Comparison of ENCODE assay signal across 24 cellular contexts in the genomic region with DNA sequence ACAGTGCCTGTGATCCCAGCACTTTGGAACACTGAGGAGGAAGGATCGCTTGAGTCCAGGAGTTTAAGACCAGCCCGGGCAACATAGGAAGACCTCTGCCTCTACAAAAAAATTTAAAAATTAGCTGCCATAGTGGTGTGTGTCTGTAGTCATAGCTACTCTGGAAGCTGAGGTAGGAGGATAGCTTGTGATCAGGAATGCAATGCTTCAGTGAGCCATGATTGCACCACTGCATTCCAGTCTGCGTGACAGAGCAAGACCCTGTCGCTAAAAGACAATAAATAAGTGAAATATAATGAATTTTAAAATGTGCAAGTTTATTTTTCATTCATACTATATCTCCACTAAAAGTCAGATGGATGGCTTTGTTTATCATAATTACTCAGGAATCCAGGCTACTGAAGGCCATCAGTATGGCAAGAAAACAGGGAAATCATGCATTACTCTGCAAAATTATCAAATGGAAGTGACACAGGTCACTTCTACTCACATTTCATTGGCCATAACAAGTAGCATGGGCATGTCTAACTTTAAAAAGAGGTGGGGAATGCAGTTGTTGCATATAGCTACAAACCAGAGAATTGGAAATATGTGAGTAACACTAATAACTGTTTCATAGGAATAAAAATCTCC. TPM values are rescaled to one million over a fixed set of nuclear protein-coding genes. Genes with fewer than 3 reads are reported as not detected.
DNase-seq lines count a peak whose midpoint lies in the region; ATAC-seq and TF ChIP-seq lines count a peak whose summit lies in the region.
"Had no signal": no experiment of that assay in that cellular context is flagged by ENCODE, and none has a peak within 500 bp of the region (broad histone marks: within the 10 kb centered on the region; RNA-seq: fewer than 3 reads in every experiment).

No MANE protein-coding gene starts in this region.

- no peaks in the 10 kb centered on the region for H3K36me3 ChIP-seq in RWPE2 (ENCODE audit: low read depth)
- H3K36me3 ChIP-seq: lower lobe of right lung, prostate gland had no signal

- H3K9me3 Mint-ChIP-seq in stimulated activated naive CD8-positive, alpha-beta T cell treated with anti-CD3 and anti-CD28 coated beads, Interleukin-15, amount 100 ng/mL, for 72 hours = no peaks in the 10 kb centered on the region
- H3K9me3 Mint-ChIP-seq: activated naive CD8-positive, alpha-beta T cell treated with anti-CD3 and anti-CD28 coated beads, Interleukin-2, amount 10 ng/mL, durations not matched to agents 7 days and 5 days; naive thymus-derived CD8-positive, alpha-beta T cell had no signal

- H3K4me3 Mint-ChIP-seq in stimulated activated naive CD8-positive, alpha-beta T cell treated with anti-CD3 and anti-CD28 coated beads, Interleukin-15, amount 100 ng/mL, for 72 hours = no peak overlapping the region
- H3K4me3 Mint-ChIP-seq: activated naive CD8-positive, alpha-beta T cell treated with anti-CD3 and anti-CD28 coated beads, Interleukin-2, amount 10 ng/mL, durations not matched to agents 7 days and 5 days; B cell; naive thymus-derived CD8-positive, alpha-beta T cell had no signal

- H3K27ac ChIP-seq in RWPE2 (ENCODE audit: poor library complexity, severe bottlenecking) = no peak overlapping the region
- H3K27ac ChIP-seq: HL-60, lower lobe of right lung, prostate gland, SK-N-MC had no signal

- H3K27ac Mint-ChIP-seq in stimulated activated naive CD8-positive, alpha-beta T cell treated with anti-CD3 and anti-CD28 coated beads, Interleukin-15, amount 100 ng/mL, for 72 hours = no peak overlapping the region
- H3K27ac Mint-ChIP-seq: activated naive CD8-positive, alpha-beta T cell treated with anti-CD3 and anti-CD28 coated beads, Interleukin-2, amount 10 ng/mL, durations not matched to agents 7 days and 5 days; B cell; naive thymus-derived CD8-positive, alpha-beta T cell had no signal

- no peak overlapping the region for H3K4me3 ChIP-seq in RWPE2 (ENCODE audit: severe bottlenecking)
- H3K4me3 ChIP-seq in fibroblast of pulmonary artery (replicated peaks; ENCODE audit: low read depth, low read length) = no peak overlapping the region
- H3K4me3 ChIP-seq: lower lobe of right lung, prostate gland, SK-N-MC had no signal

- no peaks in the 10 kb centered on the region for H3K27me3 ChIP-seq in RWPE2 (ENCODE audit: insufficient read depth, poor library complexity, severe bottlenecking)

- no peaks in the 10 kb centered on the region for H3K9me3 ChIP-seq in RWPE2 (ENCODE audit: severe bottlenecking)
- H3K9me3 ChIP-seq: lower lobe of right lung, prostate gland had no signal

- no peaks in the 10 kb centered on the region for H3K4me1 Mint-ChIP-seq in stimulated activated naive CD8-positive, alpha-beta T cell treated with anti-CD3 and anti-CD28 coated beads, Interleukin-15, amount 100 ng/mL, for 72 hours
- H3K4me1 Mint-ChIP-seq: activated naive CD8-positive, alpha-beta T cell treated with anti-CD3 and anti-CD28 coated beads, Interleukin-2, amount 10 ng/mL, durations not matched to agents 7 days and 5 days had no signal

- no peak for TF ChIP-seq CTCF in RWPE2 (IDR thresholded peaks at IDR 0.05; ENCODE audit: poor library complexity, severe bottlenecking)
- TF ChIP-seq CTCF in fibroblast of pulmonary artery (IDR thresholded peaks at IDR 0.05; ENCODE audit: low read length, missing control alignments) = no peak

- peaks cover 10% of the 10 kb centered on the region for H3K27me3 Mint-ChIP-seq in stimulated activated naive CD8-positive, alpha-beta T cell treated with anti-CD3 and anti-CD28 coated beads, Interleukin-15, amount 100 ng/mL, for 72 hours
- H3K27me3 Mint-ChIP-seq: activated naive CD8-positive, alpha-beta T cell treated with anti-CD3 and anti-CD28 coated beads, Interleukin-2, amount 10 ng/mL, durations not matched to agents 7 days and 5 days; B cell had no signal

- no peaks in the 10 kb centered on the region for H3K4me1 ChIP-seq in RWPE2 (ENCODE audit: insufficient read depth, poor library complexity, severe bottlenecking)
- H3K4me1 ChIP-seq: lower lobe of right lung, prostate gland had no signal

- peak; percentile 60 for DNase-seq in EL
- DNase-seq in RWPE2 (ENCODE audit: low spot score) = no peak
- peak; percentile 77 for DNase-seq in fibroblast of pulmonary artery (ENCODE audit: low read depth)
- peak; percentile 51 for DNase-seq in non-pigmented ciliary epithelial cell (ENCODE audit: low read depth)
- no peak for DNase-seq in A172 (ENCODE audit: low spot score)
- no peak for DNase-seq in C1 segment of cervical spinal cord (lab: John Stamatoyannopoulos, UW)
- DNase-seq in stimulated activated naive CD8-positive, alpha-beta T cell treated with anti-CD3 and anti-CD28 coated beads, Interleukin-15, amount 100 ng/mL, for 72 hours = no peak
- DNase-seq: activated naive CD8-positive, alpha-beta T cell treated with anti-CD3 and anti-CD28 coated beads, Interleukin-2, amount 10 ng/mL, durations not matched to agents 7 days and 5 days; activated T-cell treated with anti-CD3 and anti-CD28 coated beads, Interleukin-2, amount 50 U/mL, for 1 hour; central memory CD4-positive, alpha-beta T cell; effector CD8-positive, alpha-beta T cell; foreskin melanocyte; KG1; lower lobe of right lung; naive thymus-derived CD8-positive, alpha-beta T cell; NCI-H1092 treated with DMSO at 0.1 percent for 48 hours; NCI-H2107; NCI-H526 treated with DMSO at 0.1 percent for 48 hours; OCI-M1 had no signal

- ATAC-seq in RWPE2 (ENCODE audit: low read depth) (peak; percentile 41; the same call in 2 of the 3 replicates), GM21447 (IDR thresholded peaks at IDR 0.05; ENCODE audit: unreplicated experiment) (no peak)
- no peak for ATAC-seq in stimulated activated naive CD8-positive, alpha-beta T cell treated with anti-CD3 and anti-CD28 coated beads, Interleukin-15, amount 100 ng/mL, for 72 hours
- ATAC-seq: lower lobe of right lung; naive thymus-derived CD8-positive, alpha-beta T cell had no signal

RNA-seq across cellular contexts. Expression of a gene that starts 32.9 kb away (rescaled TPM):
- total RNA-seq in A172 (2014; rRNA removed; shearing (Covaris generic)) = 67.1 and 75.2 TPM in 2 replicates

Comparison
In these comparisons a context has a peak if more than half of its experiments do, and no peak if none do; other contexts are left out.
1. DNase-seq: peak in EL (single experiment), fibroblast of pulmonary artery (single experiment) and non-pigmented ciliary epithelial cell (single experiment); none in RWPE2 (single experiment), A172 (single experiment), C1 segment of cervical spinal cord (0 of 14) and stimulated activated naive CD8-positive, alpha-beta T cell treated with anti-CD3 and anti-CD28 coated beads, Interleukin-15, amount 100 ng/mL, for 72 hours (0 of 2).